In the genomic region with DNA sequence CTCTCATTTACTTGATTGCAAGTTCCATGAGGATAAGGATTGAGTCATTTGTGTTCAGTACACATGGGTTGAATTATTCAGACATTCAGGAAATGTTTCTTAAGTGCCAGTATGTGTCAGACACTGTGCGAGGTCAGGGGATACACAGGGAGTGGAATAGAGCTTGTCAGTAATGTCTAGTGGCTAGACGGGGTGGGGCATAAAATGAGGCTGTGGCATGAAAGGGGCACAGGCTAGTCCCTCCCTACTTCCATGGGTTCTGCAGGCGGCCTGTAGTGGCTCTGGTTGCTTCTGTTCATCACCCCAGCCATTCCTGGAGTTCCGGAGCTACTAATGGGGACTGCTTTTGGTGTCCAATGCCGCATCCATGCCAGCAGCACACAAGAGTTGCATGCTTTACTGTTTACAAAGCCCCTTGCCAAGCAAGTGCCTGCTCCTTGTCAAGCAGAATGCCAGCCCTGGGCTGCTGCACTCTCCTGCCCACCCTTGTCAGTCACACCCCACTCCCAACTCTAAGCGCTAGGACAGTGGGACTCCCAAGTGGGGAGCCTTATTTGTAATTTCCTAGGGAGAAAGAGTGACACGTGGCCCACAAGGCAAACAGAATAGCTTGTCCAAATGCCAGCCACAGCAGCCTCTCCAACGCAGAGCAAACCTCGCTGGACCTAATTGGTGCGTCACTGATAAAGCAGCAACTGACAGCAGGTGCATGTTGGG, we compare ENCODE assay signal across 1 cellular context.
TF ChIP-seq lines count a peak whose summit lies in the region.

No MANE protein-coding gene starts in this region.

TF ChIP-seq in H1, 55 proteins besides CTCF, POLR2A, EP300 and RAD21 (continued from another document):
- no peak for TF ChIP-seq CTBP2 (IDR thresholded peaks at IDR 0.05; ENCODE audit: borderline replicate concordance, insufficient read depth, insufficient read length, low read length)
- no peak for TF ChIP-seq FOSL1 (IDR thresholded peaks at IDR 0.05; ENCODE audit: insufficient read depth, low read depth, low read length)
- no peak for TF ChIP-seq SIN3A (conservative IDR thresholded peaks at IDR 0.05 in 1 of 2, IDR thresholded peaks at IDR 0.05 in 1 of 2; ENCODE audit: low read depth in 1 of 2, low read length in 2 of 2)
- no peak for TF ChIP-seq TCF12 (IDR thresholded peaks at IDR 0.05; ENCODE audit: low read depth, low read length)
- no peak for TF ChIP-seq BCL11A (IDR thresholded peaks at IDR 0.05; ENCODE audit: low read depth in 2 of 2, low read length in 2 of 2)
- TF ChIP-seq EZH2 (IDR thresholded peaks at IDR 0.05; ENCODE audit: low read depth, low read length, severe bottlenecking) = no peak
- no peak for TF ChIP-seq CBX8 (IDR thresholded peaks at IDR 0.05; ENCODE audit: borderline replicate concordance, low read depth, low read length)
- no peak for TF ChIP-seq HDAC6 (IDR thresholded peaks at IDR 0.05; ENCODE audit: low read depth, low read length)
- no peak for TF ChIP-seq ASH2L (IDR thresholded peaks at IDR 0.05; ENCODE audit: low read length)
- no peak for TF ChIP-seq CEBPB (IDR thresholded peaks at IDR 0.05; ENCODE audit: low read depth, low read length)
- TF ChIP-seq, protein P1, sequence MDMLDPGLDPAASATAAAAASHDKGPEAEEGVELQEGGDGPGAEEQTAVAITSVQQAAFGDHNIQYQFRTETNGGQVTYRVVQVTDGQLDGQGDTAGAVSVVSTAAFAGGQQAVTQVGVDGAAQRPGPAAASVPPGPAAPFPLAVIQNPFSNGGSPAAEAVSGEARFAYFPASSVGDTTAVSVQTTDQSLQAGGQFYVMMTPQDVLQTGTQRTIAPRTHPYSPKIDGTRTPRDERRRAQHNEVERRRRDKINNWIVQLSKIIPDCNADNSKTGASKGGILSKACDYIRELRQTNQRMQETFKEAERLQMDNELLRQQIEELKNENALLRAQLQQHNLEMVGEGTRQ (IDR thresholded peaks at IDR 0.05; ENCODE audit: low read length) = no peak
- no peak for TF ChIP-seq PHF8 (conservative IDR thresholded peaks at IDR 0.05; ENCODE audit: low read depth, low read length)
